11 cellular contexts compared by ENCODE assay signal in the genomic region with DNA sequence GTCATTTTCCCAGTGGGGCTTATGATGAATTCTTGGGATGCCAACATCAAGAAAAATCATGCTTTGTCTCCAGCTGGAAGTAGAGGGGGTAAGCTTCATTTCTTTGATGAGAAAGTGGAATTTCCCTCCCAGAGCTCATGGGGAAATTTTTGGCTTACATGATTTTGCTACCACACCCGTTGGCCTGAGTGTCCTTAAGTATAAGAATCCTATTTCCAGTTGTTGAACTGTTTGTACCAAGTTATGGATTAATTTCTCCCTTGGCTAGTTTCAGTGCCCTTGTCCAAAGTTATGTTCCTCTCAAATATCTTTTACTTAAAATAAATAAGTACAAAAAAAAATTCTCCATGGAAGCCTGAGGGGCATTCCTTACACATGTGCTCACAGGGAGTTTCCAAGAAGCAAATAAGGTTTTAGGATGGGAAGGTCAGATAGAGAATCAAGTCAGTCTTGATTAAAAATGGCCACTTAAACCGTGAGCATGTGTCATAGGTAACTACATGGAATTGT.
DNase-seq lines count a peak whose midpoint lies in the region; ATAC-seq, FAIRE-seq and TF ChIP-seq lines count a peak whose summit lies in the region.
"Had no signal": no experiment of that assay in that cellular context is flagged by ENCODE, and none has a peak within 500 bp of the region (broad histone marks: within the 10 kb centered on the region; RNA-seq: fewer than 3 reads in every experiment).

No MANE protein-coding gene starts in this region.

- H3K36me3 ChIP-seq in SJSA1 (no peaks in the 10 kb centered on the region), fibroblast of lung (ENCODE audit: control insufficient read depth, insufficient read depth, low read length) (no peaks in the 10 kb centered on the region)

- peak; percentile 31 to 69 for DNase-seq in A549 (ENCODE audit: low read depth in 1 of 2, low spot score in 1 of 2)
- DNase-seq in SJSA1 (ENCODE audit: low read depth in 1 of 2, low spot score in 2 of 2), result peak in 1 of 2 experiments; percentile 64
- DNase-seq in fibroblast of lung (ENCODE audit: low read depth in 2 of 2), result peak; percentile 45 to 69
- DNase-seq in myocyte (ENCODE audit: low read depth), result peak; percentile 59
- no peak for DNase-seq in GM19239 (ENCODE audit: insufficient read length, low spot score)
- DNase-seq in GM10248 (ENCODE audit: extremely low spot score), result no peak
- DNase-seq: MV-4-11, small intestine, T-helper 17 cell had no signal

- H3K4me3 ChIP-seq in A549 (no peak overlapping the region), SJSA1 (no peak overlapping the region), fibroblast of lung (replicated peaks in 1 of 4; ENCODE audit: control extremely low read depth in 1 of 4, insufficient read depth in 1 of 4, low read depth in 3 of 4, low read length in 4 of 4) (no peak overlapping the region)

- H3K79me2 ChIP-seq in fibroblast of lung (ENCODE audit: control insufficient read depth, insufficient read depth, low read length), result no peaks in the 10 kb centered on the region

- FAIRE-seq in A549 (lab: Jason Lieb, UNC), result peak; percentile 23
- no peak for FAIRE-seq in GM19239 (lab: Jason Lieb, UNC)
- FAIRE-seq: small intestine had no signal

- no peak for TF ChIP-seq POLR2A in A549 (IDR thresholded peaks at IDR 0.05; ENCODE audit: low read length)

- H3K4me1 ChIP-seq in A549, result peaks cover 15% of the 10 kb centered on the region; the same call in 2 of the 3 replicates
- peaks cover 17% of the 10 kb centered on the region for H3K4me1 ChIP-seq in SJSA1 (replicated peaks)
- H3K4me1 ChIP-seq in fibroblast of lung (ENCODE audit: control insufficient read depth, extremely low read depth, insufficient read depth, low read length), result no peaks in the 10 kb centered on the region

- H3K9ac ChIP-seq in fibroblast of lung (ENCODE audit: insufficient read depth, low read length), result no peak overlapping the region

- TF ChIP-seq EP300 in A549 (IDR thresholded peaks at IDR 0.05), result peak; percentile 24 to 78; a peak in 2 of 5 replicates

- no peak; a peak in 1 of 5 replicates for TF ChIP-seq RAD21 in A549 (conservative IDR thresholded peaks at IDR 0.05 in 1 of 2, IDR thresholded peaks at IDR 0.05 in 1 of 2)

- H3K27ac ChIP-seq in A549 (peak overlapping the region; percentile 59 to 77), SJSA1 (peak overlapping the region; percentile 87), fibroblast of lung (ENCODE audit: insufficient read depth, low read length) (no peak overlapping the region)

- H3K9me3 ChIP-seq in A549, result peaks cover 46% of the 10 kb centered on the region
- H3K9me3 ChIP-seq in SJSA1 (replicated peaks), result peaks cover 16% of the 10 kb centered on the region
- H3K9me3 ChIP-seq in fibroblast of lung (ENCODE audit: control insufficient read depth, insufficient read depth, low read depth, low read length), result no peaks in the 10 kb centered on the region

- POLR2A ChIA-PET in A549 (lab: Yijun Ruan, JAX) (no interaction called here), GM10248 (lab: Yijun Ruan, JAX) (no interaction called here)

- H3K27me3 ChIP-seq in SJSA1 (replicated peaks), result no peaks in the 10 kb centered on the region
- no peaks in the 10 kb centered on the region for H3K27me3 ChIP-seq in fibroblast of lung (ENCODE audit: control insufficient read depth, insufficient read depth, low read length)

- H4K20me1 ChIP-seq in fibroblast of lung (ENCODE audit: control insufficient read depth, extremely low read depth, insufficient read depth, low read length), result no peaks in the 10 kb centered on the region

- ATAC-seq in A549, result peak; percentile 81 to 82; a peak in 5 of 6 replicates
- ATAC-seq in GM19035 (IDR thresholded peaks at IDR 0.05; ENCODE audit: unreplicated experiment), result no peak
- no peak for ATAC-seq in HG03159 (IDR thresholded peaks at IDR 0.05; ENCODE audit: unreplicated experiment)
- ATAC-seq: T-helper 17 cell had no signal

- 6% methylated on average over 2 of the region's 2 CpGs for WGBS in A549 (ENCODE audit: missing lambda C conversion rate)

- CTCF ChIA-PET in A549 (lab: Yijun Ruan, JAX), result interaction anchor here (0.9 to 1.4 kb wide), 4 partner anchors 10 to 14 kb away, joined by 3 to 4 read pairs (median 4); no protein-coding TSS in a partner anchor
- CTCF ChIA-PET in GM10248 (lab: Yijun Ruan, JAX), result interaction anchor here (0.7 to 3.8 kb wide), 6 partner anchors 7 to 122 kb away, joined by 3 to 15 read pairs (median 6); no protein-coding TSS in a partner anchor

- no peak overlapping the region for H2AFZ ChIP-seq in fibroblast of lung (ENCODE audit: low read length)

- TF ChIP-seq CTCF in A549 (IDR thresholded peaks at IDR 0.05) (no peak), fibroblast of lung (conservative IDR thresholded peaks at IDR 0.05 in 1 of 2, IDR thresholded peaks at IDR 0.05 in 1 of 2; ENCODE audit: low read depth in 1 of 2, low read length in 2 of 2) (no peak), GM10248 (IDR thresholded peaks at IDR 0.05; ENCODE audit: control extremely low read depth, extremely low read depth, low read depth, missing control alignments) (no peak)

- H3K4me2 ChIP-seq in A549 (peak overlapping the region; percentile 35; the same call in 2 of the 3 replicates), fibroblast of lung (ENCODE audit: extremely low read depth, insufficient read depth, low read length) (no peak overlapping the region)

TF ChIP-seq in A549, 52 proteins besides CTCF, POLR2A, EP300 and RAD21 (continues in another document):
- TF ChIP-seq, protein P1, sequence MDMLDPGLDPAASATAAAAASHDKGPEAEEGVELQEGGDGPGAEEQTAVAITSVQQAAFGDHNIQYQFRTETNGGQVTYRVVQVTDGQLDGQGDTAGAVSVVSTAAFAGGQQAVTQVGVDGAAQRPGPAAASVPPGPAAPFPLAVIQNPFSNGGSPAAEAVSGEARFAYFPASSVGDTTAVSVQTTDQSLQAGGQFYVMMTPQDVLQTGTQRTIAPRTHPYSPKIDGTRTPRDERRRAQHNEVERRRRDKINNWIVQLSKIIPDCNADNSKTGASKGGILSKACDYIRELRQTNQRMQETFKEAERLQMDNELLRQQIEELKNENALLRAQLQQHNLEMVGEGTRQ (IDR thresholded peaks at IDR 0.05), result no peak
- no peak for TF ChIP-seq RCOR1 (IDR thresholded peaks at IDR 0.05; ENCODE audit: low read depth, low read length)
- TF ChIP-seq RFX5 (IDR thresholded peaks at IDR 0.05), result no peak
- TF ChIP-seq NR3C1 (IDR thresholded peaks at IDR 0.05), result no peak
- no peak for TF ChIP-seq HMGXB4 (CRISPR knock-in tag; IDR thresholded peaks at IDR 0.05; ENCODE audit: borderline replicate concordance)
- no peak for TF ChIP-seq CEBPB (IDR thresholded peaks at IDR 0.05)
- no peak for TF ChIP-seq ZSCAN20 (CRISPR knock-in tag; IDR thresholded peaks at IDR 0.05)
- no peak for TF ChIP-seq TP53 (CRISPR knock-in tag; IDR thresholded peaks at IDR 0.05)
- TF ChIP-seq, protein P2, sequence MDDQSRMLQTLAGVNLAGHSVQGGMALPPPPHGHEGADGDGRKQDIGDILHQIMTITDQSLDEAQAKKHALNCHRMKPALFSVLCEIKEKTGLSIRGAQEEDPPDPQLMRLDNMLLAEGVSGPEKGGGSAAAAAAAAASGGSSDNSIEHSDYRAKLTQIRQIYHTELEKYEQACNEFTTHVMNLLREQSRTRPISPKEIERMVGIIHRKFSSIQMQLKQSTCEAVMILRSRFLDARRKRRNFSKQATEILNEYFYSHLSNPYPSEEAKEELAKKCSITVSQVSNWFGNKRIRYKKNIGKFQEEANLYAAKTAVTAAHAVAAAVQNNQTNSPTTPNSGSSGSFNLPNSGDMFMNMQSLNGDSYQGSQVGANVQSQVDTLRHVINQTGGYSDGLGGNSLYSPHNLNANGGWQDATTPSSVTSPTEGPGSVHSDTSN (IDR thresholded peaks at IDR 0.05), result no peak
- no peak for TF ChIP-seq ELK1 (IDR thresholded peaks at IDR 0.05; ENCODE audit: low read depth, low read length)
- TF ChIP-seq RNF2 (IDR thresholded peaks at IDR 0.05; ENCODE audit: borderline replicate concordance, low read depth), result no peak
- TF ChIP-seq EHF (CRISPR knock-in tag; IDR thresholded peaks at IDR 0.05), result no peak
- no peak for TF ChIP-seq FOXS1 (CRISPR knock-in tag; IDR thresholded peaks at IDR 0.05)
- TF ChIP-seq CBX2 (IDR thresholded peaks at IDR 0.05; ENCODE audit: borderline replicate concordance, low read depth), result no peak
- TF ChIP-seq HOXB13 (CRISPR knock-in tag; IDR thresholded peaks at IDR 0.05; ENCODE audit: low read depth), result no peak
- no peak for TF ChIP-seq PHF8 (IDR thresholded peaks at IDR 0.05; ENCODE audit: borderline replicate concordance, low read depth)
- TF ChIP-seq SMC3 (IDR thresholded peaks at IDR 0.05), result no peak
- TF ChIP-seq NPAS2 (CRISPR knock-in tag; IDR thresholded peaks at IDR 0.05; ENCODE audit: borderline replicate concordance), result no peak
- TF ChIP-seq CBX8 (IDR thresholded peaks at IDR 0.05), result no peak
- peak; percentile 48; the same call in 1 of the 2 replicates for TF ChIP-seq MAX (IDR thresholded peaks at IDR 0.05)
- no peak for TF ChIP-seq ESRRA (IDR thresholded peaks at IDR 0.05; ENCODE audit: borderline replicate concordance, low read length)

Comparison
In these comparisons a context has a peak if more than half of its experiments do, and no peak if none do; other contexts are left out.
1. ATAC-seq: peak in A549 (2 of 2); none in GM19035 (single experiment) and HG03159 (single experiment).
2. DNase-seq: peak in A549 (2 of 2), fibroblast of lung (2 of 2) and myocyte (single experiment); none in GM19239 (single experiment) and GM10248 (single experiment).